ENCODE assay signal across 12 cellular contexts in genomic region chr17:80187493-80187892, GRCh38. TPM values are rescaled to one million over a fixed set of nuclear protein-coding genes. Genes with fewer than 3 reads are reported as not detected.
DNase-seq lines count a peak whose midpoint lies in the region; ATAC-seq and TF ChIP-seq lines count a peak whose summit lies in the region.
"Had no signal": no experiment of that assay in that cellular context is flagged by ENCODE, and none has a peak within 500 bp of the region (broad histone marks: within the 10 kb centered on the region; RNA-seq: fewer than 3 reads in every experiment).

No MANE protein-coding gene starts in this region.

- H2AK5ac ChIP-seq in neuronal stem cell (ENCODE audit: low read depth, low read length): no peak overlapping the region

- peaks cover 0 to 8% (median 7%) of the 10 kb centered on the region in 5 donors for H3K27me3 Mint-ChIP-seq in naive thymus-derived CD4-positive, alpha-beta T cell

- H2AFZ ChIP-seq in neuronal stem cell (ENCODE audit: low read length): no peak overlapping the region
- H2AFZ ChIP-seq: parathyroid adenoma had no signal

- no peak overlapping the region for H4K91ac ChIP-seq in neuronal stem cell (ENCODE audit: low read depth, low read length, poor library complexity)

- H3K4me3 Mint-ChIP-seq in naive thymus-derived CD4-positive, alpha-beta T cell: no peak overlapping the region
- H3K4me3 Mint-ChIP-seq: central memory CD8-positive, alpha-beta T cell; T-helper 17 cell had no signal

- H3K4me2 ChIP-seq in neuronal stem cell (ENCODE audit: insufficient read depth, low read length, poor library complexity, severe bottlenecking): no peak overlapping the region

- intact Hi-C loops in naive thymus-derived CD4-positive, alpha-beta T cell (cut with micrococcal nuclease): no loop called here

- H2BK12ac ChIP-seq in neuronal stem cell (ENCODE audit: low read length): no peak overlapping the region

- H3K36me3 ChIP-seq in neuronal stem cell (replicated peaks in 1 of 2; ENCODE audit: control insufficient read depth in 2 of 2, insufficient read depth in 2 of 2, low read length in 2 of 2): no peaks in the 10 kb centered on the region
- no peaks in the 10 kb centered on the region for H3K36me3 ChIP-seq in naive thymus-derived CD4-positive, alpha-beta T cell (ENCODE audit: control insufficient read depth in 2 of 3, insufficient read depth in 3 of 3, low read length in 3 of 3)

- peaks cover 0 to 7% (median 0%) of the 10 kb centered on the region in 3 experiments for H3K27me3 ChIP-seq in neuronal stem cell (ENCODE audit: control insufficient read depth in 3 of 3, insufficient read depth in 3 of 3, low read depth in 1 of 3, low read length in 3 of 3)
- no peaks in the 10 kb centered on the region for H3K27me3 ChIP-seq in naive thymus-derived CD4-positive, alpha-beta T cell (ENCODE audit: control insufficient read depth in 2 of 2, insufficient read depth in 2 of 2, low read length in 2 of 2)

- H4K8ac ChIP-seq in neuronal stem cell (ENCODE audit: low read depth, low read length): no peak overlapping the region

- CTCF ChIA-PET in naive thymus-derived CD4-positive, alpha-beta T cell (lab: Charles Lee): interaction anchor here (1.4 kb wide), 1 partner anchor 10 kb away, joined by 3 read pairs; no protein-coding TSS in a partner anchor

- no peak overlapping the region for H3K4ac ChIP-seq in neuronal stem cell (ENCODE audit: low read length)

- H3K36me3 Mint-ChIP-seq in naive thymus-derived CD4-positive, alpha-beta T cell: no peaks in the 10 kb centered on the region

- H3K18ac ChIP-seq in neuronal stem cell (ENCODE audit: low read length): peak overlapping the region; percentile 30

- DNase-seq in A172 (ENCODE audit: low spot score) (peak; percentile 48), NCI-H226 (peak; percentile 39), fibroblast of mammary gland (ENCODE audit: low read depth) (peak; percentile 61), neuronal stem cell (ENCODE audit: low spot score) (no peak), DMS153 (lab: John Stamatoyannopoulos, UW) (no peak)
- DNase-seq in naive thymus-derived CD4-positive, alpha-beta T cell: no peak
- DNase-seq: NCI-H82, T-helper 17 cell had no signal

- WGBS in neuronal stem cell (ENCODE audit: extremely low coverage in 2 of 2, insufficient read length in 2 of 2, insufficient replicate concordance in 1 of 2), 2 donors: no CpG with 5 or more reads among the region's 13 CpGs

- no peak overlapping the region for H3K27ac ChIP-seq in neuronal stem cell (replicated peaks; ENCODE audit: low read length)
- no peak overlapping the region for H3K27ac ChIP-seq in naive thymus-derived CD4-positive, alpha-beta T cell (ENCODE audit: low read depth, low read length)
- H3K27ac ChIP-seq: parathyroid adenoma had no signal

- H3K9me3 ChIP-seq in neuronal stem cell (replicated peaks in 1 of 2; ENCODE audit: control insufficient read depth in 2 of 2, insufficient read depth in 1 of 2, low read depth in 1 of 2, low read length in 2 of 2): no peaks in the 10 kb centered on the region
- no peaks in the 10 kb centered on the region for H3K9me3 ChIP-seq in naive thymus-derived CD4-positive, alpha-beta T cell (ENCODE audit: control insufficient read depth in 2 of 3, low read length in 3 of 3)

- peak overlapping the region; percentile 39 for H2BK120ac ChIP-seq in neuronal stem cell (ENCODE audit: low read depth, low read length)

- no peaks in the 10 kb centered on the region for H3K9me3 Mint-ChIP-seq in naive thymus-derived CD4-positive, alpha-beta T cell
- H3K9me3 Mint-ChIP-seq: central memory CD8-positive, alpha-beta T cell had no signal

- ATAC-seq in naive thymus-derived CD4-positive, alpha-beta T cell: no peak
- no peak for ATAC-seq in HG03571 (IDR thresholded peaks at IDR 0.05; ENCODE audit: unreplicated experiment)
- no peak for ATAC-seq in HG03520 (IDR thresholded peaks at IDR 0.05; ENCODE audit: unreplicated experiment)
- ATAC-seq: T-helper 17 cell had no signal

- no peak overlapping the region for H2BK5ac ChIP-seq in neuronal stem cell (ENCODE audit: low read length)

- H3K27ac Mint-ChIP-seq in naive thymus-derived CD4-positive, alpha-beta T cell: no peak overlapping the region
- H3K27ac Mint-ChIP-seq: T-helper 17 cell had no signal

- peak overlapping the region; percentile 43 for H2BK15ac ChIP-seq in neuronal stem cell (ENCODE audit: low read length)

- no peak overlapping the region for H3K14ac ChIP-seq in neuronal stem cell (ENCODE audit: low read length)

- H3K79me1 ChIP-seq in neuronal stem cell (ENCODE audit: low read depth, low read length): no peaks in the 10 kb centered on the region

- H3K4me3 ChIP-seq in fibroblast of mammary gland (ENCODE audit: control insufficient read depth, low read depth, low read length): peak overlapping the region; percentile 54
- no peak overlapping the region for H3K4me3 ChIP-seq in neuronal stem cell (ENCODE audit: low read length in 2 of 2)
- no peak overlapping the region for H3K4me3 ChIP-seq in naive thymus-derived CD4-positive, alpha-beta T cell (ENCODE audit: low read length)

- no peak for TF ChIP-seq CTCF in fibroblast of mammary gland (conservative IDR thresholded peaks at IDR 0.05; ENCODE audit: control insufficient read depth, insufficient read depth, low read depth, low read length)

- peaks cover 0 to 4% (median 0%) of the 10 kb centered on the region in 7 donors for H3K4me1 Mint-ChIP-seq in naive thymus-derived CD4-positive, alpha-beta T cell
- H3K4me1 Mint-ChIP-seq: central memory CD8-positive, alpha-beta T cell had no signal

- H3K4me1 ChIP-seq in neuronal stem cell (ENCODE audit: control insufficient read depth in 2 of 2, insufficient read depth in 1 of 2, low read depth in 1 of 2, low read length in 2 of 2): peaks cover 14 to 26% of the 10 kb centered on the region in 2 donors
- no peaks in the 10 kb centered on the region for H3K4me1 ChIP-seq in naive thymus-derived CD4-positive, alpha-beta T cell (ENCODE audit: control insufficient read depth in 2 of 2, insufficient read depth in 2 of 2, low read length in 2 of 2)
- H3K4me1 ChIP-seq: parathyroid adenoma had no signal

- H3K9ac ChIP-seq in neuronal stem cell (ENCODE audit: low read depth, low read length, poor library complexity): peak overlapping the region; percentile 10
- H3K9ac ChIP-seq: parathyroid adenoma had no signal

- H3K23ac ChIP-seq in neuronal stem cell (ENCODE audit: low read depth, low read length, poor library complexity): peak overlapping the region; percentile 13

- POLR2A ChIA-PET in naive thymus-derived CD4-positive, alpha-beta T cell (lab: Charles Lee): no interaction called here

RNA-seq across cellular contexts. Expression of gene CARD14, which starts 17.7 kb away (rescaled TPM):
- total RNA-seq in A172 (2014; rRNA removed; shearing (Covaris generic)): 0.52 and 6.4 TPM in 2 replicates
- polyA plus RNA-seq in neuronal stem cell (2013, experiment 1 of 2): 0.20 TPM
- 0.22 TPM for polyA plus RNA-seq in neuronal stem cell (2013, experiment 2 of 2)
- under 1 TPM in 3 of 5 experiments, not detected in 2; 0.24 to 0.57 (median 0.30) TPM for total RNA-seq in naive thymus-derived CD4-positive, alpha-beta T cell
- polyA plus RNA-seq in naive thymus-derived CD4-positive, alpha-beta T cell: not detected
- total RNA-seq: T-helper 17 cell had no signal

RNA-seq across cellular contexts. Expression of gene SGSH, which starts 32.6 kb away (rescaled TPM):
- 13.9 and 16.5 TPM in 2 replicates for total RNA-seq in A172 (2014; rRNA removed; shearing (Covaris generic))
- 8.1 TPM for polyA plus RNA-seq in neuronal stem cell (2013, experiment 1 of 2)
- 7.7 TPM for polyA plus RNA-seq in neuronal stem cell (2013, experiment 2 of 2)
- 100 to 1,000 TPM in 4 of 5 experiments, 10 to 100 TPM in 1; 32.8 to 181 (median 147) TPM for total RNA-seq in naive thymus-derived CD4-positive, alpha-beta T cell
- 10 to 100 TPM; 31.1 to 55.2 TPM for polyA plus RNA-seq in naive thymus-derived CD4-positive, alpha-beta T cell

RNA-seq across cellular contexts. Expression of gene SLC26A11, which starts 32.7 kb away (rescaled TPM):
- 6.4 and 6.9 TPM in 2 replicates for total RNA-seq in A172 (2014; rRNA removed; shearing (Covaris generic))
- polyA plus RNA-seq in neuronal stem cell (2013, experiment 1 of 2): 14.4 TPM
- 14.7 TPM for polyA plus RNA-seq in neuronal stem cell (2013, experiment 2 of 2)
- 10 to 100 TPM in 4 of 5 experiments, 1 to 10 TPM in 1; 7.9 to 87.5 (median 67.5) TPM for total RNA-seq in naive thymus-derived CD4-positive, alpha-beta T cell
- polyA plus RNA-seq in naive thymus-derived CD4-positive, alpha-beta T cell: 1 to 10 TPM; 3.7 to 7.3 TPM

RNA-seq across cellular contexts. Expression of gene EIF4A3, which starts 40.6 kb away (rescaled TPM):
- total RNA-seq in A172 (2014; rRNA removed; shearing (Covaris generic)): 157 and 184 TPM in 2 replicates
- polyA plus RNA-seq in neuronal stem cell (2013, experiment 1 of 2): 66.1 TPM
- 64.7 TPM for polyA plus RNA-seq in neuronal stem cell (2013, experiment 2 of 2)
- 100 to 1,000 TPM in 2 of 5 experiments, 10 to 100 TPM in 3; 48.6 to 128 (median 75.9) TPM for total RNA-seq in naive thymus-derived CD4-positive, alpha-beta T cell
- 10 to 100 TPM; 64.7 to 90.5 TPM for polyA plus RNA-seq in naive thymus-derived CD4-positive, alpha-beta T cell

Comparison
In these comparisons a context has a peak if more than half of its experiments do, and no peak if none do; other contexts are left out.
1. DNase-seq: peak in A172 (single experiment), NCI-H226 (single experiment) and fibroblast of mammary gland (single experiment); none in neuronal stem cell (single experiment), naive thymus-derived CD4-positive, alpha-beta T cell (0 of 9) and DMS153 (single experiment).